ENCODE assay signal across 20 cellular contexts in genomic region chr3:55660642-55661041, GRCh38.
DNase-seq lines count a peak whose midpoint lies in the region; ATAC-seq, FAIRE-seq and TF ChIP-seq lines count a peak whose summit lies in the region.
"Had no signal": no experiment of that assay in that cellular context is flagged by ENCODE, and none has a peak within 500 bp of the region (broad histone marks: within the 10 kb centered on the region; RNA-seq: fewer than 3 reads in every experiment).

No MANE protein-coding gene starts in this region.

- TF ChIP-seq CTCF in KMS-11 (conservative IDR thresholded peaks at IDR 0.05; ENCODE audit: low read depth, low read length), result no peak
- no peak for TF ChIP-seq CTCF in GM12878 (IDR thresholded peaks at IDR 0.05 in 2 of 3, conservative IDR thresholded peaks at IDR 0.05 in 1 of 3; ENCODE audit: control insufficient read depth in 2 of 3, extremely low read depth in 1 of 3, insufficient read depth in 1 of 3, low read depth in 3 of 3, low read length in 3 of 3)

- RAD21 ChIA-PET in GM12878 (lab: Charles Lee; ENCODE audit: unreplicated experiment), result interaction anchor here (0.9 to 3.4 kb wide), 9 partner anchors 14 to 156 kb away, joined by 3 to 14 read pairs (median 5); no protein-coding TSS in a partner anchor

- H3K36me3 ChIP-seq in KMS-11 (ENCODE audit: insufficient read depth) (no peaks in the 10 kb centered on the region), GM12878 (ENCODE audit: control insufficient read depth in 2 of 2, insufficient read depth in 2 of 2, low read length in 1 of 2) (no peaks in the 10 kb centered on the region), aorta (ENCODE audit: control insufficient read depth in 1 of 2, insufficient read depth in 2 of 2, low read length in 1 of 2) (no peaks in the 10 kb centered on the region)
- H3K36me3 ChIP-seq: BLaER1 had no signal

- no peak overlapping the region for H2AFZ ChIP-seq in KMS-11 (ENCODE audit: low read depth)
- no peak overlapping the region for H2AFZ ChIP-seq in GM12878 (ENCODE audit: control insufficient read depth, low read depth, low read length)
- H2AFZ ChIP-seq: GM23338 had no signal

- no peak for TF ChIP-seq POLR2A in GM12892 (IDR thresholded peaks at IDR 0.05; ENCODE audit: low read depth, low read length)
- no peak for TF ChIP-seq POLR2A in GM12878 (IDR thresholded peaks at IDR 0.05; ENCODE audit: low read depth, low read length)

- no peak overlapping the region for H3K4me3 Mint-ChIP-seq in activated CD8-positive, alpha-beta T cell treated with anti-CD3 and anti-CD28 coated beads, Interleukin-2, amount 10 ng/mL, durations not matched to agents 7 days and 5 days
- H3K4me3 Mint-ChIP-seq: B cell; CD4-positive, CD25-positive, alpha-beta regulatory T cell; CD8-positive, alpha-beta T cell; GM23338; H9 had no signal

- DNase-seq in GM12892 (ENCODE audit: insufficient read length) (no peak), GM12878 (ENCODE audit: low read depth, low spot score) (no peak), aorta (no peak), GM19239 (ENCODE audit: insufficient read length, low spot score) (no peak)
- DNase-seq in activated CD8-positive, alpha-beta T cell treated with anti-CD3 and anti-CD28 coated beads, Interleukin-2, amount 10 ng/mL, durations not matched to agents 7 days and 5 days, result no peak
- DNase-seq: Caco-2; CD4-positive, CD25-positive, alpha-beta regulatory T cell; CD8-positive, alpha-beta T cell; DMS153; DND-41; H9 had no signal

- peaks cover 5% of the 10 kb centered on the region for H3K27me3 Mint-ChIP-seq in activated CD8-positive, alpha-beta T cell treated with anti-CD3 and anti-CD28 coated beads, Interleukin-2, amount 10 ng/mL, durations not matched to agents 7 days and 5 days (ENCODE audit: low read depth)
- H3K27me3 Mint-ChIP-seq: B cell; CD4-positive, CD25-positive, alpha-beta regulatory T cell had no signal

- intact Hi-C loops in GM12878 (cut with micrococcal nuclease; ENCODE audit: unreplicated experiment) (no loop called here), aorta (cut with DNase I) (no loop called here)

- H3K9me3 Mint-ChIP-seq in activated CD8-positive, alpha-beta T cell treated with anti-CD3 and anti-CD28 coated beads, Interleukin-2, amount 10 ng/mL, durations not matched to agents 7 days and 5 days (ENCODE audit: insufficient read depth), result no peaks in the 10 kb centered on the region
- H3K9me3 Mint-ChIP-seq: CD8-positive, alpha-beta T cell; GM23338; H9 had no signal

- H3K4me1 Mint-ChIP-seq in activated CD8-positive, alpha-beta T cell treated with anti-CD3 and anti-CD28 coated beads, Interleukin-2, amount 10 ng/mL, durations not matched to agents 7 days and 5 days (ENCODE audit: low read depth), result peaks cover 12% of the 10 kb centered on the region
- H3K4me1 Mint-ChIP-seq: B cell; CD4-positive, CD25-positive, alpha-beta regulatory T cell had no signal

- H3K4me1 ChIP-seq in KMS-11 (ENCODE audit: low read depth, poor library complexity, severe bottlenecking) (peaks cover 67% of the 10 kb centered on the region), GM12878 (ENCODE audit: control insufficient read depth, insufficient read depth, low read length) (peaks cover 35% of the 10 kb centered on the region), aorta (ENCODE audit: control insufficient read depth in 1 of 2, insufficient read depth in 2 of 2, low read length in 2 of 2) (no peaks in the 10 kb centered on the region)
- H3K4me1 ChIP-seq: Caco-2 had no signal

- no peaks in the 10 kb centered on the region for H3K27me3 ChIP-seq in KMS-11 (ENCODE audit: insufficient read depth, low read depth)
- no peaks in the 10 kb centered on the region for H3K27me3 ChIP-seq in GM12878 (replicated peaks in 1 of 2; ENCODE audit: control insufficient read depth in 2 of 2, insufficient read depth in 2 of 2, low read length in 1 of 2)
- peaks cover 0 to 2% of the 10 kb centered on the region in 2 donors for H3K27me3 ChIP-seq in aorta (ENCODE audit: control insufficient read depth in 1 of 2, insufficient read depth in 2 of 2, low read length in 1 of 2)
- H3K27me3 ChIP-seq: BLaER1 had no signal

- no TSS peak for BruUV-seq in GM12878 (replicated peaks; lab: Mats Ljungman, UMichigan)

- peak overlapping the region; percentile 57 for H3K4me2 ChIP-seq in KMS-11
- peak overlapping the region; percentile 80 for H3K4me2 ChIP-seq in GM12878 (ENCODE audit: control insufficient read depth, insufficient read depth)
- H3K4me2 ChIP-seq: GM23338 had no signal

- H3K27ac ChIP-seq in KMS-11 (peak overlapping the region; percentile 91), GM12878 (ENCODE audit: control insufficient read depth, insufficient read depth) (peak overlapping the region; percentile 69), aorta (ENCODE audit: low read depth in 1 of 2, low read length in 2 of 2) (no peak overlapping the region)
- H3K27ac ChIP-seq: 22Rv1, BLaER1, C4-2B had no signal

- FAIRE-seq in GM12892 (lab: Jason Lieb, UNC) (peak; percentile 40), GM12878 (lab: Jason Lieb, UNC) (no peak), GM19239 (lab: Jason Lieb, UNC) (no peak)
- FAIRE-seq: A204.1, G401.6 had no signal

- POLR2A ChIA-PET in GM12878 (lab: Charles Lee), result interaction anchor here (1.0 to 3.8 kb wide), 4 partner anchors 12 to 73 kb away, joined by 3 to 23 read pairs (median 6); no protein-coding TSS in a partner anchor
- POLR2A ChIA-PET in activated CD8-positive, alpha-beta T cell treated with anti-CD3 and anti-CD28 coated beads, Interleukin-2, amount 10 ng/mL, durations not matched to agents 7 days and 5 days (lab: Charles Lee), result no interaction called here

- H3K36me3 Mint-ChIP-seq in activated CD8-positive, alpha-beta T cell treated with anti-CD3 and anti-CD28 coated beads, Interleukin-2, amount 10 ng/mL, durations not matched to agents 7 days and 5 days (ENCODE audit: low read depth), result no peaks in the 10 kb centered on the region
- H3K36me3 Mint-ChIP-seq: CD4-positive, CD25-positive, alpha-beta regulatory T cell; CD8-positive, alpha-beta T cell had no signal

- ATAC-seq in GM12878 (no peak), aorta (ENCODE audit: low FRiP score) (no peak)
- no peak for ATAC-seq in activated CD8-positive, alpha-beta T cell treated with anti-CD3 and anti-CD28 coated beads, Interleukin-2, amount 10 ng/mL, durations not matched to agents 7 days and 5 days
- ATAC-seq: CD8-positive, alpha-beta T cell; GM23338; HCT116 had no signal

- CTCF ChIA-PET in GM12878 (lab: Yijun Ruan, JAX), result interaction anchor here (0.7 to 2.6 kb wide), 8 partner anchors 9 to 63 kb away, joined by 3 to 6 read pairs (median 4); no protein-coding TSS in a partner anchor
- CTCF ChIA-PET in activated CD8-positive, alpha-beta T cell treated with anti-CD3 and anti-CD28 coated beads, Interleukin-2, amount 10 ng/mL, durations not matched to agents 7 days and 5 days (lab: Charles Lee), result no interaction called here

- TF ChIP-seq EP300 in GM12878 (IDR thresholded peaks at IDR 0.05; ENCODE audit: borderline replicate concordance in 1 of 2, control insufficient read depth in 1 of 2, low read depth in 2 of 2, low read length in 2 of 2), result no peak

- H3K9ac ChIP-seq in KMS-11, result peak overlapping the region; percentile 22; the same call in 1 of the 2 replicates
- H3K9ac ChIP-seq in GM12878 (ENCODE audit: control insufficient read depth, insufficient read depth, low read length), result no peak overlapping the region
- H3K9ac ChIP-seq: BLaER1 had no signal

- no peak overlapping the region for H3K27ac Mint-ChIP-seq in activated CD8-positive, alpha-beta T cell treated with anti-CD3 and anti-CD28 coated beads, Interleukin-2, amount 10 ng/mL, durations not matched to agents 7 days and 5 days
- H3K27ac Mint-ChIP-seq: B cell; CD8-positive, alpha-beta T cell; GM23338 had no signal

- in situ Hi-C loops in GM12878 (cut with MboI), result no loop called here

- no peak for TF ChIP-seq RAD21 in GM12878 (IDR thresholded peaks at IDR 0.05; ENCODE audit: insufficient read depth, low read depth, low read length)

- H3K4me3 ChIP-seq in KMS-11 (IDR thresholded peaks at IDR 0.05; ENCODE audit: insufficient read depth, low read depth, low read length) (no peak overlapping the region), GM12878 (no peak overlapping the region), aorta (ENCODE audit: low read length in 2 of 2) (no peak overlapping the region)
- H3K4me3 ChIP-seq: BLaER1, GM23338 had no signal

- 55% methylated on average over 2 of the region's 2 CpGs for WGBS in GM12878 (ENCODE audit: insufficient coverage, insufficient replicate concordance, low lambda C conversion rate, missing lambda C conversion rate)
- 94 to 98% methylated on average over 2 of the region's 2 CpGs for WGBS in aorta, 2 donors

- H4K20me1 ChIP-seq in KMS-11 (ENCODE audit: insufficient read depth), result no peaks in the 10 kb centered on the region
- H4K20me1 ChIP-seq in GM12878 (ENCODE audit: control insufficient read depth, insufficient read depth), result no peaks in the 10 kb centered on the region
- H4K20me1 ChIP-seq: BLaER1 had no signal

- H3K9me3 ChIP-seq in GM12878 (replicated peaks; ENCODE audit: control insufficient read depth, insufficient read depth, low read length), result no peaks in the 10 kb centered on the region
- peaks cover under 1% of the 10 kb centered on the region for H3K9me3 ChIP-seq in aorta (ENCODE audit: control insufficient read depth, low read length)
- H3K9me3 ChIP-seq: BLaER1, Caco-2 had no signal

- SMC1A ChIA-PET in GM12878 (lab: Charles Lee; ENCODE audit: uncharacterized antibody, unreplicated experiment), result interaction anchor here (0.6 to 4.2 kb wide), 15 partner anchors 9 to 146 kb away, joined by 3 to 34 read pairs (median 4); no protein-coding TSS in a partner anchor

- H3K79me2 ChIP-seq in KMS-11 (ENCODE audit: insufficient read depth, low read depth) (no peaks in the 10 kb centered on the region), GM12878 (ENCODE audit: control insufficient read depth, insufficient read depth, low read length) (no peaks in the 10 kb centered on the region)

TF ChIP-seq in GM12878, 131 proteins besides CTCF, POLR2A, EP300 and RAD21:
- no peak for TF ChIP-seq CREM (IDR thresholded peaks at IDR 0.05; ENCODE audit: low read depth)
- no peak for TF ChIP-seq ATF7 (IDR thresholded peaks at IDR 0.05; ENCODE audit: low read depth)
- TF ChIP-seq SMC3 (IDR thresholded peaks at IDR 0.05; ENCODE audit: borderline replicate concordance, low read length), result no peak
- no peak for TF ChIP-seq SPI1 (IDR thresholded peaks at IDR 0.05; ENCODE audit: borderline replicate concordance, insufficient read depth, low read depth, low read length)
- TF ChIP-seq ESRRA (IDR thresholded peaks at IDR 0.05; ENCODE audit: low read length), result no peak
- TF ChIP-seq SUZ12 (IDR thresholded peaks at IDR 0.05; ENCODE audit: unreplicated experiment), result no peak
- TF ChIP-seq MYB (IDR thresholded peaks at IDR 0.05; ENCODE audit: borderline replicate concordance, low read depth, low read length), result no peak
- no peak for TF ChIP-seq ZNF24 (IDR thresholded peaks at IDR 0.05)
- TF ChIP-seq STAT1 (conservative IDR thresholded peaks at IDR 0.05), result no peak

Comparison
In these comparisons a context has a peak if more than half of its experiments do, and no peak if none do; other contexts are left out.
1. H3K27ac ChIP-seq: peak in KMS-11 (single experiment) and GM12878 (single experiment); none in aorta (0 of 2).